ENCODE assay signal across 1 cellular context in the genomic region with DNA sequence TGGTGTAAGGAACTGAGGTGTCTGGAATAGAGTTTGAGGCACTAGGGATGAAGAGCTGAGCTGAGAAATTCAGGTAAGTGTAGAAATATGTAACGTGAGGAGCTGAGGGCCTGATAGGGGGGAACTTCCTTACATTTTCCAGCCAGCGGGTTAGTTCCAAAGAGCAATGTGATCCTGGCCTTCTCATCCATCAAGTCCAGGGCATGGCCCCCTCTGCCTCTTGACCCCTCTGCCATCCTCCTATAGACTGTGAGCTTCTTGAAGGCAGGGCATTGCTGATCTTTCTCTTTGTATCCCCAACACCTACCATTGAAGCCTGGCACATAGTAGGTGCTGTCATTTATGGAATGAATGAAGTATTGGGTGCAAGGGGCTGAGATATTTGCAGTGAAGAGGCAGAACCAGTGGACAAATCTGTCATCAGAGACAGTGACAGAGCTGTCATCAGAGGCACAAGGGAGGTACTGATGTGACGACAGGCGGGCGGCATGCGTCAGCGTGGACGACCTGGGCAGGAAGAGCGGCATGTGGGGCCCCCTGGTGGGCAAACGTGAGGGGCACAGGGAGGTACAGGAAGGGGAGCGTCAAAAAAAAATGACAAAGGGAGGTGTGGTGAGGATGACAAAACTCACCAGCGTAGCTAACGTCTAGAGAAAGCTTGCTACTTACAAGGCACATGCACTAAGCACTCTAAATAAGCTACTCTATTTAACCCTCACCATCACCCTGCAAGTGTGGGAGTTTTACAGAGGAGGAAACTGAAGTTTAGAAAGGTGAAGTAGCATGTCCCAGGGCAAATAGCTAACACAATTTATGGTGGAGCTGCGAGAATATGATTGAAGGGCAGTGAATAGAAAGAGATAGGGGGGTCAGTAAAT.
TF ChIP-seq lines count a peak whose summit lies in the region.

No MANE protein-coding gene starts in this region.

TF ChIP-seq in HepG2, 621 proteins besides CTCF, POLR2A, EP300 and RAD21 (continued from another document and continues in another):
- TF ChIP-seq, protein P1, sequence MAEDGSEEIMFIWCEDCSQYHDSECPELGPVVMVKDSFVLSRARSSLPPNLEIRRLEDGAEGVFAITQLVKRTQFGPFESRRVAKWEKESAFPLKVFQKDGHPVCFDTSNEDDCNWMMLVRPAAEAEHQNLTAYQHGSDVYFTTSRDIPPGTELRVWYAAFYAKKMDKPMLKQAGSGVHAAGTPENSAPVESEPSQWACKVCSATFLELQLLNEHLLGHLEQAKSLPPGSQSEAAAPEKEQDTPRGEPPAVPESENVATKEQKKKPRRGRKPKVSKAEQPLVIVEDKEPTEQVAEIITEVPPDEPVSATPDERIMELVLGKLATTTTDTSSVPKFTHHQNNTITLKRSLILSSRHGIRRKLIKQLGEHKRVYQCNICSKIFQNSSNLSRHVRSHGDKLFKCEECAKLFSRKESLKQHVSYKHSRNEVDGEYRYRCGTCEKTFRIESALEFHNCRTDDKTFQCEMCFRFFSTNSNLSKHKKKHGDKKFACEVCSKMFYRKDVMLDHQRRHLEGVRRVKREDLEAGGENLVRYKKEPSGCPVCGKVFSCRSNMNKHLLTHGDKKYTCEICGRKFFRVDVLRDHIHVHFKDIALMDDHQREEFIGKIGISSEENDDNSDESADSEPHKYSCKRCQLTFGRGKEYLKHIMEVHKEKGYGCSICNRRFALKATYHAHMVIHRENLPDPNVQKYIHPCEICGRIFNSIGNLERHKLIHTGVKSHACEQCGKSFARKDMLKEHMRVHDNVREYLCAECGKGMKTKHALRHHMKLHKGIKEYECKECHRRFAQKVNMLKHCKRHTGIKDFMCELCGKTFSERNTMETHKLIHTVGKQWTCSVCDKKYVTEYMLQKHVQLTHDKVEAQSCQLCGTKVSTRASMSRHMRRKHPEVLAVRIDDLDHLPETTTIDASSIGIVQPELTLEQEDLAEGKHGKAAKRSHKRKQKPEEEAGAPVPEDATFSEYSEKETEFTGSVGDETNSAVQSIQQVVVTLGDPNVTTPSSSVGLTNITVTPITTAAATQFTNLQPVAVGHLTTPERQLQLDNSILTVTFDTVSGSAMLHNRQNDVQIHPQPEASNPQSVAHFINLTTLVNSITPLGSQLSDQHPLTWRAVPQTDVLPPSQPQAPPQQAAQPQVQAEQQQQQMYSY (CRISPR knock-in tag; IDR thresholded peaks at IDR 0.05): no peak
- peak; percentile 70 for TF ChIP-seq XRCC5 (optimal IDR thresholded peaks at IDR 0.05; ENCODE audit: low read length)
- TF ChIP-seq ZNF501 (CRISPR knock-in tag; IDR thresholded peaks at IDR 0.05): 0 out of 2 replicates have a peak, but pooled peaks have one; percentile 33
- TF ChIP-seq, protein P2, sequence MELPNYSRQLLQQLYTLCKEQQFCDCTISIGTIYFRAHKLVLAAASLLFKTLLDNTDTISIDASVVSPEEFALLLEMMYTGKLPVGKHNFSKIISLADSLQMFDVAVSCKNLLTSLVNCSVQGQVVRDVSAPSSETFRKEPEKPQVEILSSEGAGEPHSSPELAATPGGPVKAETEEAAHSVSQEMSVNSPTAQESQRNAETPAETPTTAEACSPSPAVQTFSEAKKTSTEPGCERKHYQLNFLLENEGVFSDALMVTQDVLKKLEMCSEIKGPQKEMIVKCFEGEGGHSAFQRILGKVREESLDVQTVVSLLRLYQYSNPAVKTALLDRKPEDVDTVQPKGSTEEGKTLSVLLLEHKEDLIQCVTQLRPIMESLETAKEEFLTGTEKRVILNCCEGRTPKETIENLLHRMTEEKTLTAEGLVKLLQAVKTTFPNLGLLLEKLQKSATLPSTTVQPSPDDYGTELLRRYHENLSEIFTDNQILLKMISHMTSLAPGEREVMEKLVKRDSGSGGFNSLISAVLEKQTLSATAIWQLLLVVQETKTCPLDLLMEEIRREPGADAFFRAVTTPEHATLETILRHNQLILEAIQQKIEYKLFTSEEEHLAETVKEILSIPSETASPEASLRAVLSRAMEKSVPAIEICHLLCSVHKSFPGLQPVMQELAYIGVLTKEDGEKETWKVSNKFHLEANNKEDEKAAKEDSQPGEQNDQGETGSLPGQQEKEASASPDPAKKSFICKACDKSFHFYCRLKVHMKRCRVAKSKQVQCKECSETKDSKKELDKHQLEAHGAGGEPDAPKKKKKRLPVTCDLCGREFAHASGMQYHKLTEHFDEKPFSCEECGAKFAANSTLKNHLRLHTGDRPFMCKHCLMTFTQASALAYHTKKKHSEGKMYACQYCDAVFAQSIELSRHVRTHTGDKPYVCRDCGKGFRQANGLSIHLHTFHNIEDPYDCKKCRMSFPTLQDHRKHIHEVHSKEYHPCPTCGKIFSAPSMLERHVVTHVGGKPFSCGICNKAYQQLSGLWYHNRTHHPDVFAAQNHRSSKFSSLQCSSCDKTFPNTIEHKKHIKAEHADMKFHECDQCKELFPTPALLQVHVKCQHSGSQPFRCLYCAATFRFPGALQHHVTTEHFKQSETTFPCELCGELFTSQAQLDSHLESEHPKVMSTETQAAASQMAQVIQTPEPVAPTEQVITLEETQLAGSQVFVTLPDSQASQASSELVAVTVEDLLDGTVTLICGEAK (IDR thresholded peaks at IDR 0.05): no peak
- TF ChIP-seq, protein P2 (CRISPR knock-in tag; IDR thresholded peaks at IDR 0.05): no peak
- TF ChIP-seq, protein P3, sequence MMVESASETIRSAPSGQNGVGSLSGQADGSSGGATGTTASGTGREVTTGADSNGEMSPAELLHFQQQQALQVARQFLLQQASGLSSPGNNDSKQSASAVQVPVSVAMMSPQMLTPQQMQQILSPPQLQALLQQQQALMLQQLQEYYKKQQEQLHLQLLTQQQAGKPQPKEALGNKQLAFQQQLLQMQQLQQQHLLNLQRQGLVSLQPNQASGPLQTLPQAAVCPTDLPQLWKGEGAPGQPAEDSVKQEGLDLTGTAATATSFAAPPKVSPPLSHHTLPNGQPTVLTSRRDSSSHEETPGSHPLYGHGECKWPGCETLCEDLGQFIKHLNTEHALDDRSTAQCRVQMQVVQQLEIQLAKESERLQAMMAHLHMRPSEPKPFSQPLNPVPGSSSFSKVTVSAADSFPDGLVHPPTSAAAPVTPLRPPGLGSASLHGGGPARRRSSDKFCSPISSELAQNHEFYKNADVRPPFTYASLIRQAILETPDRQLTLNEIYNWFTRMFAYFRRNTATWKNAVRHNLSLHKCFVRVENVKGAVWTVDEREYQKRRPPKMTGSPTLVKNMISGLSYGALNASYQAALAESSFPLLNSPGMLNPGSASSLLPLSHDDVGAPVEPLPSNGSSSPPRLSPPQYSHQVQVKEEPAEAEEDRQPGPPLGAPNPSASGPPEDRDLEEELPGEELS (CRISPR knock-in tag; IDR thresholded peaks at IDR 0.05): peak; percentile 29; the same call in 1 of the 2 replicates
- TF ChIP-seq, protein P4, sequence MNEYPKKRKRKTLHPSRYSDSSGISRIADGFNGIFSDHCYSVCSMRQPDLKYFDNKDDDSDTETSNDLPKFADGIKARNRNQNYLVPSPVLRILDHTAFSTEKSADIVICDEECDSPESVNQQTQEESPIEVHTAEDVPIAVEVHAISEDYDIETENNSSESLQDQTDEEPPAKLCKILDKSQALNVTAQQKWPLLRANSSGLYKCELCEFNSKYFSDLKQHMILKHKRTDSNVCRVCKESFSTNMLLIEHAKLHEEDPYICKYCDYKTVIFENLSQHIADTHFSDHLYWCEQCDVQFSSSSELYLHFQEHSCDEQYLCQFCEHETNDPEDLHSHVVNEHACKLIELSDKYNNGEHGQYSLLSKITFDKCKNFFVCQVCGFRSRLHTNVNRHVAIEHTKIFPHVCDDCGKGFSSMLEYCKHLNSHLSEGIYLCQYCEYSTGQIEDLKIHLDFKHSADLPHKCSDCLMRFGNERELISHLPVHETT (CRISPR knock-in tag; conservative IDR thresholded peaks at IDR 0.05): no peak
- TF ChIP-seq, protein P5, sequence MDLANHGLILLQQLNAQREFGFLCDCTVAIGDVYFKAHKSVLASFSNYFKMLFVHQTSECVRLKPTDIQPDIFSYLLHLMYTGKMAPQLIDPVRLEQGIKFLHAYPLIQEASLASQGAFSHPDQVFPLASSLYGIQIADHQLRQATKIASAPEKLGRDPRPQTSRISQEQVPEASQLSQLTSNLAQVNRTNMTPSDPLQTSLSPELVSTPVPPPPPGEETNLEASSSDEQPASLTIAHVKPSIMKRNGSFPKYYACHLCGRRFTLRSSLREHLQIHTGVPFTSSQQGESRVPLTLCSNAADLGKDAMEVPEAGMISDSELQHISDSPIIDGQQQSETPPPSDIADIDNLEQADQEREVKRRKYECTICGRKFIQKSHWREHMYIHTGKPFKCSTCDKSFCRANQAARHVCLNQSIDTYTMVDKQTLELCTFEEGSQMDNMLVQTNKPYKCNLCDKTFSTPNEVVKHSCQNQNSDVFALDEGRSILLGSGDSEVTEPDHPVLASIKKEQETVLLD (CRISPR knock-in tag; IDR thresholded peaks at IDR 0.05; ENCODE audit: low read depth): no peak
- TF ChIP-seq SMYD3 (CRISPR knock-in tag; IDR thresholded peaks at IDR 0.05): no peak
- no peak for TF ChIP-seq HES4 (CRISPR knock-in tag; IDR thresholded peaks at IDR 0.05; ENCODE audit: borderline replicate concordance)
- no peak for TF ChIP-seq NFRKB (IDR thresholded peaks at IDR 0.05)
- TF ChIP-seq RARG (CRISPR knock-in tag; IDR thresholded peaks at IDR 0.05; ENCODE audit: low read depth): no peak
- no peak for TF ChIP-seq CENPX (CRISPR knock-in tag; IDR thresholded peaks at IDR 0.05)
- no peak for TF ChIP-seq GABPA (IDR thresholded peaks at IDR 0.05; ENCODE audit: low read depth, low read length)
- TF ChIP-seq GABPA (CRISPR knock-in tag; IDR thresholded peaks at IDR 0.05; ENCODE audit: low read depth): peak; percentile 52; the same call in 1 of the 2 replicates
- 0 out of 2 replicates have a peak, but pooled peaks have one; percentile 44 for TF ChIP-seq MTA1 (CRISPR knock-in tag; IDR thresholded peaks at IDR 0.05; ENCODE audit: borderline replicate concordance)
- no peak for TF ChIP-seq EZH2 (conservative IDR thresholded peaks at IDR 0.05; ENCODE audit: low read depth, low read length)
- TF ChIP-seq ZNF143 (CRISPR knock-in tag; IDR thresholded peaks at IDR 0.05): peak; percentile 30; the same call in 1 of the 2 replicates
- TF ChIP-seq PITX1 (CRISPR knock-in tag; IDR thresholded peaks at IDR 0.05): no peak
- no peak for TF ChIP-seq NFE2L1 (CRISPR knock-in tag; IDR thresholded peaks at IDR 0.05; ENCODE audit: borderline replicate concordance)
- no peak for TF ChIP-seq CBX2 (IDR thresholded peaks at IDR 0.05; ENCODE audit: low read depth, low read length)
- TF ChIP-seq CBX2 (CRISPR knock-in tag; IDR thresholded peaks at IDR 0.05; ENCODE audit: low read depth): no peak
- peak; percentile 73 for TF ChIP-seq ELF3 (CRISPR knock-in tag; IDR thresholded peaks at IDR 0.05)
- TF ChIP-seq, protein P6, sequence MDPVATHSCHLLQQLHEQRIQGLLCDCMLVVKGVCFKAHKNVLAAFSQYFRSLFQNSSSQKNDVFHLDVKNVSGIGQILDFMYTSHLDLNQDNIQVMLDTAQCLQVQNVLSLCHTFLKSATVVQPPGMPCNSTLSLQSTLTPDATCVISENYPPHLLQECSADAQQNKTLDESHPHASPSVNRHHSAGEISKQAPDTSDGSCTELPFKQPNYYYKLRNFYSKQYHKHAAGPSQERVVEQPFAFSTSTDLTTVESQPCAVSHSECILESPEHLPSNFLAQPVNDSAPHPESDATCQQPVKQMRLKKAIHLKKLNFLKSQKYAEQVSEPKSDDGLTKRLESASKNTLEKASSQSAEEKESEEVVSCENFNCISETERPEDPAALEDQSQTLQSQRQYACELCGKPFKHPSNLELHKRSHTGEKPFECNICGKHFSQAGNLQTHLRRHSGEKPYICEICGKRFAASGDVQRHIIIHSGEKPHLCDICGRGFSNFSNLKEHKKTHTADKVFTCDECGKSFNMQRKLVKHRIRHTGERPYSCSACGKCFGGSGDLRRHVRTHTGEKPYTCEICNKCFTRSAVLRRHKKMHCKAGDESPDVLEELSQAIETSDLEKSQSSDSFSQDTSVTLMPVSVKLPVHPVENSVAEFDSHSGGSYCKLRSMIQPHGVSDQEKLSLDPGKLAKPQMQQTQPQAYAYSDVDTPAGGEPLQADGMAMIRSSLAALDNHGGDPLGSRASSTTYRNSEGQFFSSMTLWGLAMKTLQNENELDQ (CRISPR knock-in tag; IDR thresholded peaks at IDR 0.05; ENCODE audit: borderline replicate concordance): no peak
- no peak for TF ChIP-seq NFKBIZ (CRISPR knock-in tag; IDR thresholded peaks at IDR 0.05)
- TF ChIP-seq KDM2A (CRISPR knock-in tag; IDR thresholded peaks at IDR 0.05; ENCODE audit: borderline replicate concordance, low read depth): peak; percentile 68; the same call in 1 of the 2 replicates
- no peak for TF ChIP-seq TBP (CRISPR knock-in tag; IDR thresholded peaks at IDR 0.05)
- no peak for TF ChIP-seq HNRNPK (IDR thresholded peaks at IDR 0.05; ENCODE audit: low read depth, low read length, poor library complexity, severe bottlenecking)
- TF ChIP-seq KDM4B (CRISPR knock-in tag; IDR thresholded peaks at IDR 0.05): peak; percentile 58; the same call in 1 of the 2 replicates
- no peak for TF ChIP-seq CBX1 (IDR thresholded peaks at IDR 0.05; ENCODE audit: low read depth)
- TF ChIP-seq, protein P7, sequence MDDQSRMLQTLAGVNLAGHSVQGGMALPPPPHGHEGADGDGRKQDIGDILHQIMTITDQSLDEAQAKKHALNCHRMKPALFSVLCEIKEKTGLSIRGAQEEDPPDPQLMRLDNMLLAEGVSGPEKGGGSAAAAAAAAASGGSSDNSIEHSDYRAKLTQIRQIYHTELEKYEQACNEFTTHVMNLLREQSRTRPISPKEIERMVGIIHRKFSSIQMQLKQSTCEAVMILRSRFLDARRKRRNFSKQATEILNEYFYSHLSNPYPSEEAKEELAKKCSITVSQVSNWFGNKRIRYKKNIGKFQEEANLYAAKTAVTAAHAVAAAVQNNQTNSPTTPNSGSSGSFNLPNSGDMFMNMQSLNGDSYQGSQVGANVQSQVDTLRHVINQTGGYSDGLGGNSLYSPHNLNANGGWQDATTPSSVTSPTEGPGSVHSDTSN (CRISPR knock-in tag; IDR thresholded peaks at IDR 0.05; ENCODE audit: borderline replicate concordance): no peak
